22 cellular contexts compared by ENCODE assay signal in genomic region chr4:151649461-151649860, GRCh38.
DNase-seq lines count a peak whose midpoint lies in the region; ATAC-seq, FAIRE-seq and TF ChIP-seq lines count a peak whose summit lies in the region.
"Had no signal": no experiment of that assay in that cellular context is flagged by ENCODE, and none has a peak within 500 bp of the region (broad histone marks: within the 10 kb centered on the region; RNA-seq: fewer than 3 reads in every experiment).

No MANE protein-coding gene starts in this region.

- no peaks in the 10 kb centered on the region for H3K9me2 ChIP-seq in OCI-LY1 (ENCODE audit: low read depth, low read length)

- H3K27me3 ChIP-seq in OCI-LY1 (ENCODE audit: insufficient read depth, low read length): no peaks in the 10 kb centered on the region
- H3K27me3 ChIP-seq in K562 (ENCODE audit: control insufficient read depth in 2 of 2, insufficient read depth in 2 of 2, low read length in 2 of 2): peaks cover 19 to 27% of the 10 kb centered on the region in 2 experiments
- no peaks in the 10 kb centered on the region for H3K27me3 ChIP-seq in sigmoid colon
- H3K27me3 ChIP-seq in psoas muscle (ENCODE audit: insufficient read depth in 3 of 3, low read length in 2 of 3): no peaks in the 10 kb centered on the region
- H3K27me3 ChIP-seq: BLaER1 had no signal

- no peak for TF ChIP-seq EP300 in K562 (IDR thresholded peaks at IDR 0.05; ENCODE audit: low read length)
- TF ChIP-seq EP300 in sigmoid colon (IDR thresholded peaks at IDR 0.05): no peak

- TF ChIP-seq RAD21 in K562 (CRISPR knock-in tag; conservative IDR thresholded peaks at IDR 0.05 in 1 of 2, IDR thresholded peaks at IDR 0.05 in 1 of 2): peak; percentile 70 to 75

- intact Hi-C loops in Right ventricle myocardium superior (cut with DNase I): no loop called here
- intact Hi-C loops in cardiac septum (cut with DNase I): no loop called here
- intact Hi-C loops in K562 (cut with micrococcal nuclease): loop anchor here (10.0 kb wide), 4 partner anchors 155 to 745 kb away; no protein-coding TSS in a partner anchor
- intact Hi-C loops in sigmoid colon (cut with DNase I): no loop called here
- intact Hi-C loops in psoas muscle (cut with DNase I): no loop called here

- no peaks in the 10 kb centered on the region for H3F3A ChIP-seq in OCI-LY1 (ENCODE audit: insufficient read depth, low read length)

- H3K4me2 ChIP-seq in OCI-LY1 (ENCODE audit: low read length) (no peak overlapping the region), K562 (ENCODE audit: insufficient read depth, low read length) (no peak overlapping the region)
- H3K4me2 ChIP-seq: BLaER1, PC-9 had no signal

- no peak overlapping the region for H3K27ac ChIP-seq in OCI-LY1 (ENCODE audit: low read depth, low read length, poor library complexity, severe bottlenecking)
- H3K27ac ChIP-seq in K562 (ENCODE audit: extremely low read depth, low read depth, low read length): no peak overlapping the region
- no peak overlapping the region for H3K27ac ChIP-seq in sigmoid colon
- no peak overlapping the region for H3K27ac ChIP-seq in psoas muscle
- H3K27ac ChIP-seq: BLaER1, PC-9, SK-N-MC had no signal

- FAIRE-seq in K562 (lab: Jason Lieb, UNC): no peak
- FAIRE-seq: H1 had no signal

- H2AFZ ChIP-seq in OCI-LY1 (ENCODE audit: low read length) (no peak overlapping the region), K562 (ENCODE audit: low read depth, low read length) (no peak overlapping the region)
- H2AFZ ChIP-seq: PC-9 had no signal

- H4K20me1 ChIP-seq in OCI-LY1 (ENCODE audit: insufficient read depth, low read length): no peaks in the 10 kb centered on the region
- no peaks in the 10 kb centered on the region for H4K20me1 ChIP-seq in K562 (replicated peaks; ENCODE audit: control insufficient read depth, insufficient read depth, low read length)
- H4K20me1 ChIP-seq: BLaER1 had no signal

- CTCF ChIA-PET in K562 (lab: Yijun Ruan, JAX; ENCODE audit: low intra/inter-chr PET ratio): no interaction called here

- no TSS peak for BruUV-seq in K562 (replicated peaks; lab: Mats Ljungman, UMichigan)

- no peaks in the 10 kb centered on the region for H3K9me1 ChIP-seq in K562 (ENCODE audit: control insufficient read depth, insufficient read depth, low read length)

- no peaks in the 10 kb centered on the region for H3K4me1 ChIP-seq in OCI-LY1 (ENCODE audit: insufficient read depth, low read length, severe bottlenecking)
- no peaks in the 10 kb centered on the region for H3K4me1 ChIP-seq in K562 (replicated peaks in 1 of 2; ENCODE audit: control insufficient read depth in 2 of 2, insufficient read depth in 2 of 2, low read length in 2 of 2)
- H3K4me1 ChIP-seq in sigmoid colon: no peaks in the 10 kb centered on the region
- H3K4me1 ChIP-seq in psoas muscle: peaks cover 26% of the 10 kb centered on the region
- H3K4me1 ChIP-seq: BLaER1 had no signal

- H3K9me3 ChIP-seq in OCI-LY1 (ENCODE audit: low read length): no peaks in the 10 kb centered on the region
- H3K9me3 ChIP-seq in K562 (replicated peaks; ENCODE audit: control insufficient read depth, insufficient read depth, low read depth, low read length): no peaks in the 10 kb centered on the region
- no peaks in the 10 kb centered on the region for H3K9me3 ChIP-seq in sigmoid colon
- no peaks in the 10 kb centered on the region for H3K9me3 ChIP-seq in psoas muscle
- H3K9me3 ChIP-seq: BLaER1 had no signal

- H3K36me3 ChIP-seq in OCI-LY1 (ENCODE audit: insufficient read depth, low read length): no peaks in the 10 kb centered on the region
- H3K36me3 ChIP-seq in K562 (ENCODE audit: control insufficient read depth, insufficient read depth, low read length): no peaks in the 10 kb centered on the region
- no peaks in the 10 kb centered on the region for H3K36me3 ChIP-seq in sigmoid colon
- peaks cover 0 to 31% of the 10 kb centered on the region in 2 donors for H3K36me3 ChIP-seq in psoas muscle (ENCODE audit: insufficient read depth in 1 of 2, low read depth in 1 of 2)
- H3K36me3 ChIP-seq: BLaER1 had no signal

- no peak for TF ChIP-seq POLR2A in K562 (conservative IDR thresholded peaks at IDR 0.05)
- no peak for TF ChIP-seq POLR2A in sigmoid colon (IDR thresholded peaks at IDR 0.05)

- POLR2A ChIA-PET in K562 (lab: Yijun Ruan, JAX): no interaction called here

- DNase-seq in Right ventricle myocardium superior: no peak
- DNase-seq in cardiac septum (ENCODE audit: low spot score): no peak
- DNase-seq in K562 (ENCODE audit: extremely low read depth in 1 of 4, low spot score in 3 of 4): peak; percentile 33 to 59 (median 49)
- DNase-seq in sigmoid colon: no peak
- DNase-seq in KBM-7: no peak
- no peak for DNase-seq in activated gamma-delta T cell (lab: John Stamatoyannopoulos, UW)
- DNase-seq in psoas muscle: no peak
- DNase-seq: 8988T; CD8-positive, alpha-beta T cell; Kasumi-1; MM.1S; NCI-H1105; NCI-H187; NCI-H226; NCI-H526; NK-92 treated with Interleukin-12 subunit alpha and Interleukin-12 subunit beta, amount 100 ng/mL, for 24 hours; PC-9; T-cell had no signal

- 3% methylated on average over 14 of the region's 14 CpGs for WGBS in K562 (ENCODE audit: insufficient coverage, low coverage, missing lambda C conversion rate)
- 92 to 94% methylated on average over 14 of the region's 14 CpGs for WGBS in sigmoid colon, 2 donors
- 89 to 93% (median 89%) methylated on average over 14 of the region's 14 CpGs for whole genome bisulfite sequencing in psoas muscle, 3 donors

- no peak overlapping the region for H3K4me3 ChIP-seq in OCI-LY1 (ENCODE audit: low read depth, low read length, poor library complexity, severe bottlenecking)
- H3K4me3 ChIP-seq in K562: no peak overlapping the region
- H3K4me3 ChIP-seq in sigmoid colon: no peak overlapping the region
- H3K4me3 ChIP-seq in psoas muscle: no peak overlapping the region
- H3K4me3 ChIP-seq: BLaER1, PC-9, SK-N-MC had no signal

- peak; percentile 34 for ATAC-seq in Right ventricle myocardium superior (ENCODE audit: poor library complexity)
- peak; percentile 92 for ATAC-seq in K562
- ATAC-seq in psoas muscle: no peak
- ATAC-seq: CD8-positive, alpha-beta T cell; T-cell had no signal

- in situ Hi-C loops in K562 (cut with MboI): no loop called here
- in situ Hi-C loops in KBM-7 (cut with MboI; ENCODE audit: low pct_unique_long_range_greater_than_20kb, low sequenced_read_pairs): no loop called here

- H3K79me2 ChIP-seq in OCI-LY1 (ENCODE audit: insufficient read depth, low read length) (no peaks in the 10 kb centered on the region), K562 (ENCODE audit: control insufficient read depth, insufficient read depth, low read length) (no peaks in the 10 kb centered on the region)

- H3K9ac ChIP-seq in OCI-LY1 (ENCODE audit: low read length) (no peak overlapping the region), K562 (ENCODE audit: insufficient read depth in 1 of 2, low read depth in 2 of 2, low read length in 2 of 2) (no peak overlapping the region)
- H3K9ac ChIP-seq: BLaER1 had no signal

- TF ChIP-seq CTCF in OCI-LY1 (IDR thresholded peaks at IDR 0.05; ENCODE audit: low read length) (peak; percentile 27; the same call in 1 of the 2 replicates), K562 (IDR thresholded peaks at IDR 0.05 in 2 of 3, conservative IDR thresholded peaks at IDR 0.05 in 1 of 3; ENCODE audit: insufficient read depth in 2 of 3, low read depth in 1 of 3, low read length in 3 of 3) (peak; percentile 64 to 66 (median 65)), sigmoid colon (IDR thresholded peaks at IDR 0.05) (no peak), psoas muscle (IDR thresholded peaks at IDR 0.05) (no peak)

TF ChIP-seq in K562, 482 proteins besides CTCF, POLR2A, EP300 and RAD21 (continues in another document):
- TF ChIP-seq NFYB (IDR thresholded peaks at IDR 0.05; ENCODE audit: extremely low read depth, insufficient read length): no peak
- TF ChIP-seq CTBP1 (IDR thresholded peaks at IDR 0.05; ENCODE audit: borderline replicate concordance): 0 out of 2 replicates have a peak, but pooled peaks have one; percentile 19
- TF ChIP-seq NRF1 (conservative IDR thresholded peaks at IDR 0.05 in 1 of 2, IDR thresholded peaks at IDR 0.05 in 1 of 2): no peak
- no peak for TF ChIP-seq MEIS2 (IDR thresholded peaks at IDR 0.05; ENCODE audit: partially characterized antibody)
- no peak for TF ChIP-seq ELF1 (tag; IDR thresholded peaks at IDR 0.05)
- no peak for TF ChIP-seq ZNF277 (CRISPR knock-in tag; IDR thresholded peaks at IDR 0.05; ENCODE audit: borderline replicate concordance)
- TF ChIP-seq ATF7 (IDR thresholded peaks at IDR 0.05): no peak
- TF ChIP-seq SMARCC2 (IDR thresholded peaks at IDR 0.05; ENCODE audit: low read depth): no peak
- no peak for TF ChIP-seq ZNF766 (CRISPR knock-in tag; conservative IDR thresholded peaks at IDR 0.05)
- no peak for TF ChIP-seq FIP1L1 (IDR thresholded peaks at IDR 0.05; ENCODE audit: low read depth, low read length, poor library complexity, severe bottlenecking)
- no peak for TF ChIP-seq BRF2 (IDR thresholded peaks at IDR 0.05; ENCODE audit: borderline replicate concordance, insufficient read depth, insufficient read length)
- peak; percentile 36; the same call in 1 of the 2 replicates for TF ChIP-seq STAG1 (CRISPR knock-in tag; IDR thresholded peaks at IDR 0.05; ENCODE audit: borderline replicate concordance)
- TF ChIP-seq ZNF431 (CRISPR knock-in tag; IDR thresholded peaks at IDR 0.05): no peak
- no peak for TF ChIP-seq SAP30 (IDR thresholded peaks at IDR 0.05; ENCODE audit: borderline replicate concordance, insufficient read depth, low read depth, low read length, poor library complexity, severe bottlenecking)
- TF ChIP-seq GATA2 (CRISPR knock-in tag; IDR thresholded peaks at IDR 0.05): no peak
- TF ChIP-seq ZNF224 (CRISPR knock-in tag; IDR thresholded peaks at IDR 0.05): no peak
- no peak for TF ChIP-seq MBD2 (IDR thresholded peaks at IDR 0.05; ENCODE audit: borderline replicate concordance, low read depth)

Comparison
In these comparisons a context has a peak if more than half of its experiments do, and no peak if none do; other contexts are left out.
1. ATAC-seq: peak in Right ventricle myocardium superior (single experiment) and K562 (single experiment); none in psoas muscle (0 of 4).
2. DNase-seq: peak in K562 (4 of 4); none in Right ventricle myocardium superior (single experiment), cardiac septum (single experiment), sigmoid colon (single experiment), KBM-7 (single experiment), activated gamma-delta T cell (single experiment) and psoas muscle (0 of 2).
3. CTCF ChIP-seq: peak in OCI-LY1 (single experiment) and K562 (3 of 3); none in sigmoid colon (0 of 4) and psoas muscle (single experiment).